8 cellular contexts compared by ENCODE assay signal in genomic region chr1:230067441-230067870, GRCh38. TPM values are rescaled to one million over a fixed set of nuclear protein-coding genes. Genes with fewer than 3 reads are reported as not detected.
DNase-seq lines count a peak whose midpoint lies in the region; ATAC-seq and TF ChIP-seq lines count a peak whose summit lies in the region.

No MANE protein-coding gene starts in this region.

- TF ChIP-seq POLR2A in gastroesophageal sphincter (IDR thresholded peaks at IDR 0.05) = no peak

- no peaks in the 10 kb centered on the region for H3K9me3 ChIP-seq in gastroesophageal sphincter
- no peaks in the 10 kb centered on the region for H3K9me3 ChIP-seq in neutrophil

- H3K9me3 Mint-ChIP-seq in activated T-cell treated with anti-CD3 and anti-CD28 coated beads, Interleukin-2, amount 50 U/mL, for 4 hours = peaks cover 2% of the 10 kb centered on the region

- H3K27me3 Mint-ChIP-seq in activated T-cell treated with anti-CD3 and anti-CD28 coated beads, Interleukin-2, amount 50 U/mL, for 4 hours (ENCODE audit: low read depth) = peaks cover 1% of the 10 kb centered on the region

- peak overlapping the region; percentile 59 to 98 for H3K4me3 ChIP-seq in gastroesophageal sphincter
- H3K4me3 ChIP-seq in neutrophil (ENCODE audit: low read depth in 1 of 2, low read length in 1 of 2) = peak overlapping the region; percentile 75 to 83

- H3K36me3 Mint-ChIP-seq in activated T-cell treated with anti-CD3 and anti-CD28 coated beads, Interleukin-2, amount 50 U/mL, for 4 hours (ENCODE audit: insufficient read depth) = no peaks in the 10 kb centered on the region

- peak; percentile 19 for ATAC-seq in GM19351 (IDR thresholded peaks at IDR 0.05; ENCODE audit: unreplicated experiment)
- ATAC-seq in activated T-cell treated with anti-CD3 and anti-CD28 coated beads, Interleukin-2, amount 50 U/mL, for 4 hours = peak; percentile 31 to 32
- ATAC-seq in gastroesophageal sphincter = peak; percentile 47
- no peak for ATAC-seq in HG03139 (IDR thresholded peaks at IDR 0.05; ENCODE audit: unreplicated experiment)

- H3K27me3 ChIP-seq in gastroesophageal sphincter (no peaks in the 10 kb centered on the region), neutrophil (peaks cover 13% of the 10 kb centered on the region)

- peaks cover 0 to 53% (median 14%) of the 10 kb centered on the region in 3 donors for H3K4me1 ChIP-seq in gastroesophageal sphincter
- peaks cover 19 to 29% of the 10 kb centered on the region in 2 experiments for H3K4me1 ChIP-seq in neutrophil (ENCODE audit: control insufficient read depth in 1 of 2, insufficient read depth in 1 of 2, low read depth in 1 of 2, low read length in 1 of 2)

- H3K36me3 ChIP-seq in gastroesophageal sphincter = no peaks in the 10 kb centered on the region
- H3K36me3 ChIP-seq in neutrophil = no peaks in the 10 kb centered on the region

- WGBS in gastroesophageal sphincter (ENCODE audit: low coverage in 1 of 2), 2 donors = 0 to 2% methylated on average over 6 to 11 of the region's 41 CpGs

- DNase-seq in COLO668 (lab: John Stamatoyannopoulos, UW; ENCODE audit: unreplicated experiment) (peak; percentile 74), HT-29 (ENCODE audit: low spot score) (peak; percentile 34), NCI-H1436 treated with DMSO at 0.1 percent for 48 hours (lab: John Stamatoyannopoulos, UW) (no peak)
- DNase-seq in activated T-cell treated with anti-CD3 and anti-CD28 coated beads, Interleukin-2, amount 50 U/mL, for 4 hours = peak; percentile 11

- peak overlapping the region; percentile 74 to 98 (median 96) for H3K27ac ChIP-seq in gastroesophageal sphincter
- H3K27ac ChIP-seq in neutrophil = peak overlapping the region; percentile 83

- H3K4me3 Mint-ChIP-seq in activated T-cell treated with anti-CD3 and anti-CD28 coated beads, Interleukin-2, amount 50 U/mL, for 4 hours = peak overlapping the region; percentile 90

- peaks cover 36% of the 10 kb centered on the region for H3K4me1 Mint-ChIP-seq in activated T-cell treated with anti-CD3 and anti-CD28 coated beads, Interleukin-2, amount 50 U/mL, for 4 hours (ENCODE audit: low read depth)

- TF ChIP-seq CTCF in gastroesophageal sphincter (IDR thresholded peaks at IDR 0.05) (peak in 1 of 4 experiments; percentile 2), neutrophil (IDR thresholded peaks at IDR 0.05) (no peak)

- TF ChIP-seq EP300 in gastroesophageal sphincter (IDR thresholded peaks at IDR 0.05) = no peak

RNA-seq across cellular contexts. Expression of gene GALNT2, which starts 0.4 kb away (rescaled TPM):
- total RNA-seq in HT-29 (2014; rRNA removed; shearing (Covaris generic)) = 23.6 and 25.5 TPM in 2 replicates
- total RNA-seq in activated T-cell treated with anti-CD3 and anti-CD28 coated beads, Interleukin-2, amount 50 U/mL, for 4 hours = 100 to 1,000 TPM in 1 of 3 donors, 10 to 100 TPM in 2; 83.9 to 101 (median 89.1) TPM
- total RNA-seq in gastroesophageal sphincter = 100 to 1,000 TPM in 3 of 4 donors, 10 to 100 TPM in 1; 95.3 to 160 (median 134) TPM
